ENCODE assay signal across 1 cellular context in the genomic region with DNA sequence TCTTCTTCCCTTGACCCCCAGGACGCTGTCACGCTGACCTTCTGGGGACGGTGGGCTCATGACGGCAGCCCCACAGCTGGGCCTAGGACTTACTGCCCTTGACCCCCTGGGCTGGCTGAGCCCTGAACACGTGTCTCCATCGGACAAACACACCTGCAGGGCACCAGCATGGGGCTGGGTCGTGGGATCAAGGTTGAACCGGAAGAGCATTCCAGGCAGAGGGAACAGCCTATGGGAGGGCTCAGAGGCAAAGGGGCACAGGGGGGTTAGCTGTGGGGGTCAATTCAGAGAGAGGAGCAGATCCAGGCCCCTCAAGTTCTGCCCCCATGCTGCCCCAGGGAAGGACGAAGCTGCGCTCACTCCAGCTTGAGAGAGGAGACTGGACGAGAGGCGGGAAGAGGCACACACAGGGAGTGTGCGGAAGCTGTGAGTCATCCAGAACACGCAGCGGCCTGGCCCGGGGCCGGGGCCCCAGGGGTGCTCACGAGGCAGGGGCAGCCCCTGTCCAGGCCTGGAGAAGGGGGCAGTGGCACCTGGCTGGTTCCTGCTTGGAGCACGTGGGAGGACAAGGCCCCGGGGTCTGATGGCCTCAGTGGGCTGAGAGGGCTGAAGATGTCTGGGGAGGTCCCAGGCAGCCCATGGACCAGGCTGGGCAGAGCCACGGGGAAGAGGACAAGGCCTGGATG.
TF ChIP-seq lines count a peak whose summit lies in the region.

No MANE protein-coding gene starts in this region.

TF ChIP-seq in IMR-90, 13 proteins besides CTCF, POLR2A, EP300 and RAD21:
- TF ChIP-seq FOS (IDR thresholded peaks at IDR 0.05; ENCODE audit: low read depth, low read length) = no peak
- TF ChIP-seq CHD1 (IDR thresholded peaks at IDR 0.05; ENCODE audit: low read depth, low read length) = no peak
- no peak for TF ChIP-seq MAFK (IDR thresholded peaks at IDR 0.05; ENCODE audit: low read depth, low read length)
- TF ChIP-seq BHLHE40 (IDR thresholded peaks at IDR 0.05; ENCODE audit: low read depth, low read length) = peak; percentile 22; the same call in 1 of the 2 replicates
